ENCODE assay signal across 22 cellular contexts in the genomic region with DNA sequence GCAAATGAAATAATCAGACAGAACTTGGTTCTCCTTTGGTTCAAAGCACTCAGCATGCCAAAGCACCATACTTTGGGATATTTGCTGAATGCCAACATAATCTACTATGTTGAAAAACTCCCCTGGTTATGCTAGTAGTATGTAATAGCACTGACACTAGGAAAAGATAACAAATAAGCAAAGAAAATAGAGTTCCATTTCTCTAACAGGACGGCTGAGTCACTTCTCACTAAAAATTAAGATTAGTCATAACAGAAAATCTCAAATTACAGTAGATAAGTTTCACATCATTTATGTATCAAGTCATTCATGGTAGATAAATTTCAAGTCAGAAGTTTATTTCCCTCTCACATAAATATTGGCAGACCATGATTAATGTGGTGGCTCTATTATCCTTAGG. TPM values are rescaled to one million over a fixed set of nuclear protein-coding genes. Genes with fewer than 3 reads are reported as not detected.
DNase-seq lines count a peak whose midpoint lies in the region; ATAC-seq and TF ChIP-seq lines count a peak whose summit lies in the region.
"Had no signal": no experiment of that assay in that cellular context is flagged by ENCODE, and none has a peak within 500 bp of the region (broad histone marks: within the 10 kb centered on the region; RNA-seq: fewer than 3 reads in every experiment).

No MANE protein-coding gene starts in this region.

- in situ Hi-C loops in astrocyte of the spinal cord (cut with HindIII; ENCODE audit: low sequenced_read_pairs) = no loop called here

- no peak overlapping the region for H3K27ac ChIP-seq in foreskin keratinocyte
- H3K27ac ChIP-seq: BLaER1, SJCRH30 had no signal

- H3K4me1 ChIP-seq in foreskin keratinocyte = no peaks in the 10 kb centered on the region
- H3K4me1 ChIP-seq: BLaER1, SJCRH30 had no signal

- no peak overlapping the region for H3K4me3 ChIP-seq in astrocyte of the spinal cord (ENCODE audit: low read depth, low read length)
- H3K4me3 ChIP-seq: BLaER1, MG63, SJCRH30 had no signal

- DNase-seq in A172 (ENCODE audit: low spot score) (peak; percentile 8), NCI-H226 (peak; percentile 74), astrocyte of the spinal cord (ENCODE audit: low read depth, low spot score) (peak; percentile 16), foreskin keratinocyte (peak; percentile 11 to 28)
- no peak for DNase-seq in stimulated activated CD4-positive, alpha-beta T cell treated with anti-CD3 and anti-CD28 coated beads, Interleukin-2, amount 100 ng/mL, for 24 hours
- no peak for DNase-seq in stimulated activated naive CD4-positive, alpha-beta T cell (lab: John Stamatoyannopoulos, UW)
- DNase-seq: 8988T; CD8-positive, alpha-beta T cell; DMS79; HCEC 1CT; KG1; MG63; NCI-H1092; NCI-H146; NCI-H345; NCI-H526 treated with DMSO at 0.1 percent for 48 hours; RPMI8226; SJCRH30 had no signal

- no peak for TF ChIP-seq CTCF in astrocyte of the spinal cord (IDR thresholded peaks at IDR 0.05; ENCODE audit: low read depth, low read length)
- TF ChIP-seq CTCF in foreskin keratinocyte (conservative IDR thresholded peaks at IDR 0.05) = no peak

- no peaks in the 10 kb centered on the region for H3K27me3 ChIP-seq in foreskin keratinocyte
- H3K27me3 ChIP-seq: BLaER1, MG63, SJCRH30 had no signal

- ATAC-seq in foreskin keratinocyte (peak; percentile 55), HG03039 (IDR thresholded peaks at IDR 0.05; ENCODE audit: unreplicated experiment) (no peak), HG03097 (IDR thresholded peaks at IDR 0.05; ENCODE audit: low FRiP score, unreplicated experiment) (no peak)
- ATAC-seq: CD8-positive, alpha-beta T cell; HepG2 had no signal

RNA-seq across cellular contexts. Expression of a gene that starts 17.9 kb away (rescaled TPM):
- not detected in 2 replicates for total RNA-seq in A172 (2014; rRNA removed; shearing (Covaris generic))
- not detected in 2 replicates for total RNA-seq in foreskin keratinocyte
- not detected in 2 replicates for polyA plus RNA-seq in foreskin keratinocyte
- total RNA-seq: CD8-positive, alpha-beta T cell; HepG2; SJCRH30 had no signal
- polyA plus RNA-seq: HepG2 had no signal

Comparison
In these comparisons a context has a peak if more than half of its experiments do, and no peak if none do; other contexts are left out.
1. DNase-seq: peak in A172 (single experiment), NCI-H226 (single experiment), astrocyte of the spinal cord (single experiment) and foreskin keratinocyte (2 of 2); none in stimulated activated CD4-positive, alpha-beta T cell treated with anti-CD3 and anti-CD28 coated beads, Interleukin-2, amount 100 ng/mL, for 24 hours (0 of 2) and stimulated activated naive CD4-positive, alpha-beta T cell (0 of 6).